In the genomic region with DNA sequence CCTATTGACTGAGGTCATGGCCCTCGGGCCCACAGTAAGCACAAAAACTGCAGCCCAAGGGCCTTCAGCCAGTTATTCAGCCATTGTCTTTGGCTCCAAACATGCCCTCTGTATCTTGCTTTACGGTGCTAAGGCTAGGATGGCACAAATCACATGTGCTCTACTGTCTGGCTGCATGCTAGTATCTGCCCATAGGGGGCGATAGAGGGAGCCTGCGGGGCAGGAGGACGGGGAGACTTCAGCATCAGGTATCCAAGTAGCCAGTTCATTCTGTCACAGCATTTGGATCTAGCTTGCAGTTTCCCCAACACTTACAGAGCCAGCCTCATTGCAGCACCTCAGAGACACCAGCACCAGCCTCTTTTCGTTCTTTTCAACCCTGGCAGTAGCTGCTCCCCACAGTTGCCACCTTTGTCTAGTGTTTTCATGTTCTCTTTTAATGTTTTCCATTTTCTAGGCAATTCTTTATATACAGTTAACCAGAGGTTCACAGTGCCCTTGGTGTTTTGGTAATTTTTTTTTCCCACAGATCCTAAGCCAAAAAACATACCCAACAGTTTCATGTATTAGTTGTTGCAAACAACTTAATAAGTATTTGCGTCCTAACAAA, we compare ENCODE assay signal across 9 cellular contexts.
DNase-seq lines count a peak whose midpoint lies in the region; FAIRE-seq and TF ChIP-seq lines count a peak whose summit lies in the region.
"Had no signal": no experiment of that assay in that cellular context is flagged by ENCODE, and none has a peak within 500 bp of the region (broad histone marks: within the 10 kb centered on the region; RNA-seq: fewer than 3 reads in every experiment).

No MANE protein-coding gene starts in this region.

- TF ChIP-seq POLR2A in spleen (IDR thresholded peaks at IDR 0.05), result no peak

- H3K9me3 ChIP-seq in neural cell (ENCODE audit: low read length) (no peaks in the 10 kb centered on the region), spleen (no peaks in the 10 kb centered on the region)
- H3K9me3 ChIP-seq: neutrophil had no signal

- peak; percentile 40 for FAIRE-seq in HTR-8/SVneo (lab: Jason Lieb, UNC)

- no peak for TF ChIP-seq RAD21 in neural cell (conservative IDR thresholded peaks at IDR 0.05)

- H3K27me3 ChIP-seq in neural cell (ENCODE audit: insufficient read depth, low read depth, low read length), result no peaks in the 10 kb centered on the region
- H3K27me3 ChIP-seq in spleen (replicated peaks in 1 of 7), result no peaks in the 10 kb centered on the region
- H3K27me3 ChIP-seq: neutrophil had no signal

- no peaks in the 10 kb centered on the region for H4K20me1 ChIP-seq in neural cell (ENCODE audit: insufficient read depth)

- intact Hi-C loops in spleen (cut with DNase I; ENCODE audit: low total_unique reads), result no loop called here

- peaks cover 0 to 4% (median 0%) of the 10 kb centered on the region in 6 donors for H3K4me1 ChIP-seq in spleen

- H3K36me3 ChIP-seq in neural cell (ENCODE audit: insufficient read depth, low read length) (no peaks in the 10 kb centered on the region), spleen (no peaks in the 10 kb centered on the region)
- H3K36me3 ChIP-seq: neutrophil had no signal

- no peaks in the 10 kb centered on the region for H3K79me2 ChIP-seq in neural cell (replicated peaks; ENCODE audit: insufficient read depth, low read length)

- no peaks in the 10 kb centered on the region for H3F3A ChIP-seq in neural cell (ENCODE audit: insufficient read depth, low read length, poor library complexity, severe bottlenecking)

- 28 to 38% (median 34%) methylated on average over 7 of the region's 7 CpGs for WGBS in spleen, 5 donors

- no peak overlapping the region for H3K9ac ChIP-seq in neural cell (ENCODE audit: low read length)

- DNase-seq in NCI-H2171 treated with DMSO at 0.1 percent for 48 hours (lab: John Stamatoyannopoulos, UW) (peak; percentile 28), NCI-H2171 (lab: John Stamatoyannopoulos, UW) (no peak), HTR-8/SVneo (ENCODE audit: insufficient read length, low spot score) (no peak), astrocyte of the spinal cord (ENCODE audit: low read depth, low spot score) (no peak), NCI-H128 (lab: John Stamatoyannopoulos, UW; ENCODE audit: unreplicated experiment) (no peak), spleen (no peak)
- no peak for DNase-seq in effector CD4-positive, alpha-beta T cell

- no peak overlapping the region for H3K4me2 ChIP-seq in neural cell (ENCODE audit: low read length)

- TF ChIP-seq EP300 in neural cell (conservative IDR thresholded peaks at IDR 0.05; ENCODE audit: poor library complexity, severe bottlenecking), result no peak

- H3K9me2 ChIP-seq in neural cell (ENCODE audit: insufficient read depth, low read length), result no peaks in the 10 kb centered on the region

- no peak overlapping the region for H2AFZ ChIP-seq in neural cell (ENCODE audit: low read depth, low read length)

- peak; percentile 1 for TF ChIP-seq CTCF in astrocyte of the spinal cord (IDR thresholded peaks at IDR 0.05; ENCODE audit: low read depth, low read length)
- TF ChIP-seq CTCF in neural cell (IDR thresholded peaks at IDR 0.05; ENCODE audit: poor library complexity, severe bottlenecking), result peak; percentile 20
- peak in 2 of 11 experiments; percentile 7 to 22 for TF ChIP-seq CTCF in spleen (IDR thresholded peaks at IDR 0.05 in 8 of 11, conservative IDR thresholded peaks at IDR 0.05 in 3 of 11)

- H3K27ac ChIP-seq in neural cell (ENCODE audit: low read length) (no peak overlapping the region), spleen (no peak overlapping the region)
- H3K27ac ChIP-seq: neutrophil had no signal

- H3K4me3 ChIP-seq in astrocyte of the spinal cord (ENCODE audit: low read depth, low read length) (no peak overlapping the region), neural cell (ENCODE audit: low read length) (no peak overlapping the region), spleen (no peak overlapping the region)

- in situ Hi-C loops in astrocyte of the spinal cord (cut with HindIII; ENCODE audit: low sequenced_read_pairs), result no loop called here

TF ChIP-seq in neural cell, 6 proteins besides CTCF, POLR2A, EP300 and RAD21:
- TF ChIP-seq, protein P1, sequence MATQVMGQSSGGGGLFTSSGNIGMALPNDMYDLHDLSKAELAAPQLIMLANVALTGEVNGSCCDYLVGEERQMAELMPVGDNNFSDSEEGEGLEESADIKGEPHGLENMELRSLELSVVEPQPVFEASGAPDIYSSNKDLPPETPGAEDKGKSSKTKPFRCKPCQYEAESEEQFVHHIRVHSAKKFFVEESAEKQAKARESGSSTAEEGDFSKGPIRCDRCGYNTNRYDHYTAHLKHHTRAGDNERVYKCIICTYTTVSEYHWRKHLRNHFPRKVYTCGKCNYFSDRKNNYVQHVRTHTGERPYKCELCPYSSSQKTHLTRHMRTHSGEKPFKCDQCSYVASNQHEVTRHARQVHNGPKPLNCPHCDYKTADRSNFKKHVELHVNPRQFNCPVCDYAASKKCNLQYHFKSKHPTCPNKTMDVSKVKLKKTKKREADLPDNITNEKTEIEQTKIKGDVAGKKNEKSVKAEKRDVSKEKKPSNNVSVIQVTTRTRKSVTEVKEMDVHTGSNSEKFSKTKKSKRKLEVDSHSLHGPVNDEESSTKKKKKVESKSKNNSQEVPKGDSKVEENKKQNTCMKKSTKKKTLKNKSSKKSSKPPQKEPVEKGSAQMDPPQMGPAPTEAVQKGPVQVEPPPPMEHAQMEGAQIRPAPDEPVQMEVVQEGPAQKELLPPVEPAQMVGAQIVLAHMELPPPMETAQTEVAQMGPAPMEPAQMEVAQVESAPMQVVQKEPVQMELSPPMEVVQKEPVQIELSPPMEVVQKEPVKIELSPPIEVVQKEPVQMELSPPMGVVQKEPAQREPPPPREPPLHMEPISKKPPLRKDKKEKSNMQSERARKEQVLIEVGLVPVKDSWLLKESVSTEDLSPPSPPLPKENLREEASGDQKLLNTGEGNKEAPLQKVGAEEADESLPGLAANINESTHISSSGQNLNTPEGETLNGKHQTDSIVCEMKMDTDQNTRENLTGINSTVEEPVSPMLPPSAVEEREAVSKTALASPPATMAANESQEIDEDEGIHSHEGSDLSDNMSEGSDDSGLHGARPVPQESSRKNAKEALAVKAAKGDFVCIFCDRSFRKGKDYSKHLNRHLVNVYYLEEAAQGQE (IDR thresholded peaks at IDR 0.05; ENCODE audit: borderline replicate concordance), result no peak
